In genomic region chr5:65034029-65034781, GRCh38 we compare ENCODE assay signal across 9 cellular contexts.
DNase-seq lines count a peak whose midpoint lies in the region; ATAC-seq and TF ChIP-seq lines count a peak whose summit lies in the region.
"Had no signal": no experiment of that assay in that cellular context is flagged by ENCODE, and none has a peak within 500 bp of the region (broad histone marks: within the 10 kb centered on the region; RNA-seq: fewer than 3 reads in every experiment).

No MANE protein-coding gene starts in this region.

- H3K27ac ChIP-seq in heart right ventricle, result peak overlapping the region in 8 of 10 donors; percentile 87 to 99 (median 98)

- WGBS in heart right ventricle, 2 donors, result 78 to 80% methylated on average over 8 of the region's 8 CpGs

- no peak overlapping the region for H3K4me3 ChIP-seq in heart right ventricle

- ATAC-seq in heart right ventricle (no peak), left cardiac atrium (no peak), GM21717 (IDR thresholded peaks at IDR 0.05; ENCODE audit: unreplicated experiment) (no peak)
- ATAC-seq in activated T-helper 17 cell treated with anti-CD3 and anti-CD28 coated beads, Interleukin-2, amount 50 U/mL, for 72 hours (replicated peaks), result no peak

- H3K27ac Mint-ChIP-seq in activated T-helper 17 cell treated with anti-CD3 and anti-CD28 coated beads, Interleukin-2, amount 50 U/mL, for 72 hours, result peak overlapping the region; percentile 80
- peak overlapping the region; percentile 71 for H3K27ac Mint-ChIP-seq in type B pancreatic cell

- H3K4me1 ChIP-seq in heart right ventricle, result peaks cover 18 to 49% (median 37%) of the 10 kb centered on the region in 9 donors

- H3K9me3 ChIP-seq in heart right ventricle, result no peaks in the 10 kb centered on the region

- peak overlapping the region; percentile 71 for H3K4me3 Mint-ChIP-seq in activated T-helper 17 cell treated with anti-CD3 and anti-CD28 coated beads, Interleukin-2, amount 50 U/mL, for 72 hours
- peak overlapping the region; percentile 76 for H3K4me3 Mint-ChIP-seq in type B pancreatic cell

- H3K9me3 Mint-ChIP-seq in activated T-helper 17 cell treated with anti-CD3 and anti-CD28 coated beads, Interleukin-2, amount 50 U/mL, for 72 hours, result peaks cover 3% of the 10 kb centered on the region
- no peaks in the 10 kb centered on the region for H3K9me3 Mint-ChIP-seq in type B pancreatic cell

- TF ChIP-seq CTCF in heart right ventricle (IDR thresholded peaks at IDR 0.05) (no peak), type B pancreatic cell (conservative IDR thresholded peaks at IDR 0.05) (no peak)

- H3K36me3 ChIP-seq in heart right ventricle, result no peaks in the 10 kb centered on the region

- H3K27me3 ChIP-seq in heart right ventricle, result no peaks in the 10 kb centered on the region

- no peaks in the 10 kb centered on the region for H3K36me3 Mint-ChIP-seq in activated T-helper 17 cell treated with anti-CD3 and anti-CD28 coated beads, Interleukin-2, amount 50 U/mL, for 72 hours (ENCODE audit: low read depth)
- no peaks in the 10 kb centered on the region for H3K36me3 Mint-ChIP-seq in type B pancreatic cell

- no peak for DNase-seq in heart right ventricle
- no peak for DNase-seq in left cardiac atrium
- DNase-seq in left kidney (ENCODE audit: low read depth, low spot score), result peak; percentile 76
- no peak for DNase-seq in type B pancreatic cell (ENCODE audit: extremely low spot score, unreplicated experiment)
- DNase-seq in T-helper 9 cell, result no peak
- no peak for DNase-seq in HuH-7 (ENCODE audit: low spot score)
- DNase-seq: DND-41 had no signal

- H3K27me3 Mint-ChIP-seq in activated T-helper 17 cell treated with anti-CD3 and anti-CD28 coated beads, Interleukin-2, amount 50 U/mL, for 72 hours, result no peaks in the 10 kb centered on the region
- peaks cover 3% of the 10 kb centered on the region for H3K27me3 Mint-ChIP-seq in type B pancreatic cell

- intact Hi-C loops in heart right ventricle (cut with DNase I), result loop anchor here in 2 of 10 donors (2.0 to 5.0 kb wide), 2 partner anchors 68 to 69 kb away; no protein-coding TSS in a partner anchor
- intact Hi-C loops in left cardiac atrium (cut with DNase I), result loop anchor here in 1 of 2 donors (10.0 kb wide), 1 partner anchor 61 kb away; no protein-coding TSS in a partner anchor

- peaks cover 14% of the 10 kb centered on the region for H3K4me1 Mint-ChIP-seq in activated T-helper 17 cell treated with anti-CD3 and anti-CD28 coated beads, Interleukin-2, amount 50 U/mL, for 72 hours
- H3K4me1 Mint-ChIP-seq in type B pancreatic cell (ENCODE audit: unreplicated experiment), result peaks cover 16% of the 10 kb centered on the region
